Comparison of ENCODE assay signal across 1 cellular context in the genomic region with DNA sequence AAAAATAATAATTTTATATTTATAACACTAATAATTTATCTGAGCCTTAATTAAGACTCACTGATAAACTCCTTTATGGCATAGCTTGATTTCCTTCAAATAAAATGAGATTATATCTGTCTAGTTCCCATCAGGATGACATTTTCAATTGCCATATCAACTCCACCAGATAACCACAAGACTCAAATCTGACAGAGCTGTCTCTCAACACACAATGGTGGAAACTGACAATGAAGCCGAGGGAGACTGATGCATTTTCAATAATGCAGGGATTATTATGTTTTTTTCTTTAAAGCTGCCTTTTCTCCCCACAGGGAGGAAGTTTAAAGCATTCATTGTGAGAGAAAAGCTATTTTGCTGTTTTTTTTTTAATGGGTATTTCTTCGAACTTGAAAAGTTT.
TF ChIP-seq lines count a peak whose summit lies in the region.

No MANE protein-coding gene starts in this region.

TF ChIP-seq in neural cell, 6 proteins besides CTCF, POLR2A, EP300 and RAD21 (continued from another document):
- TF ChIP-seq, protein P1, sequence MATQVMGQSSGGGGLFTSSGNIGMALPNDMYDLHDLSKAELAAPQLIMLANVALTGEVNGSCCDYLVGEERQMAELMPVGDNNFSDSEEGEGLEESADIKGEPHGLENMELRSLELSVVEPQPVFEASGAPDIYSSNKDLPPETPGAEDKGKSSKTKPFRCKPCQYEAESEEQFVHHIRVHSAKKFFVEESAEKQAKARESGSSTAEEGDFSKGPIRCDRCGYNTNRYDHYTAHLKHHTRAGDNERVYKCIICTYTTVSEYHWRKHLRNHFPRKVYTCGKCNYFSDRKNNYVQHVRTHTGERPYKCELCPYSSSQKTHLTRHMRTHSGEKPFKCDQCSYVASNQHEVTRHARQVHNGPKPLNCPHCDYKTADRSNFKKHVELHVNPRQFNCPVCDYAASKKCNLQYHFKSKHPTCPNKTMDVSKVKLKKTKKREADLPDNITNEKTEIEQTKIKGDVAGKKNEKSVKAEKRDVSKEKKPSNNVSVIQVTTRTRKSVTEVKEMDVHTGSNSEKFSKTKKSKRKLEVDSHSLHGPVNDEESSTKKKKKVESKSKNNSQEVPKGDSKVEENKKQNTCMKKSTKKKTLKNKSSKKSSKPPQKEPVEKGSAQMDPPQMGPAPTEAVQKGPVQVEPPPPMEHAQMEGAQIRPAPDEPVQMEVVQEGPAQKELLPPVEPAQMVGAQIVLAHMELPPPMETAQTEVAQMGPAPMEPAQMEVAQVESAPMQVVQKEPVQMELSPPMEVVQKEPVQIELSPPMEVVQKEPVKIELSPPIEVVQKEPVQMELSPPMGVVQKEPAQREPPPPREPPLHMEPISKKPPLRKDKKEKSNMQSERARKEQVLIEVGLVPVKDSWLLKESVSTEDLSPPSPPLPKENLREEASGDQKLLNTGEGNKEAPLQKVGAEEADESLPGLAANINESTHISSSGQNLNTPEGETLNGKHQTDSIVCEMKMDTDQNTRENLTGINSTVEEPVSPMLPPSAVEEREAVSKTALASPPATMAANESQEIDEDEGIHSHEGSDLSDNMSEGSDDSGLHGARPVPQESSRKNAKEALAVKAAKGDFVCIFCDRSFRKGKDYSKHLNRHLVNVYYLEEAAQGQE (IDR thresholded peaks at IDR 0.05; ENCODE audit: borderline replicate concordance), result peak; percentile 56
- TF ChIP-seq TAF1 (IDR thresholded peaks at IDR 0.05; ENCODE audit: low read depth), result no peak
- TF ChIP-seq MXI1 (conservative IDR thresholded peaks at IDR 0.05; ENCODE audit: poor library complexity, severe bottlenecking), result no peak
- TF ChIP-seq POLR2AphosphoS5 (IDR thresholded peaks at IDR 0.05), result peak; percentile 95
- no peak for TF ChIP-seq EZH2 (IDR thresholded peaks at IDR 0.05; ENCODE audit: borderline replicate concordance, insufficient read depth, low read length, poor library complexity, severe bottlenecking)
